ENCODE assay signal across 9 cellular contexts in the genomic region with DNA sequence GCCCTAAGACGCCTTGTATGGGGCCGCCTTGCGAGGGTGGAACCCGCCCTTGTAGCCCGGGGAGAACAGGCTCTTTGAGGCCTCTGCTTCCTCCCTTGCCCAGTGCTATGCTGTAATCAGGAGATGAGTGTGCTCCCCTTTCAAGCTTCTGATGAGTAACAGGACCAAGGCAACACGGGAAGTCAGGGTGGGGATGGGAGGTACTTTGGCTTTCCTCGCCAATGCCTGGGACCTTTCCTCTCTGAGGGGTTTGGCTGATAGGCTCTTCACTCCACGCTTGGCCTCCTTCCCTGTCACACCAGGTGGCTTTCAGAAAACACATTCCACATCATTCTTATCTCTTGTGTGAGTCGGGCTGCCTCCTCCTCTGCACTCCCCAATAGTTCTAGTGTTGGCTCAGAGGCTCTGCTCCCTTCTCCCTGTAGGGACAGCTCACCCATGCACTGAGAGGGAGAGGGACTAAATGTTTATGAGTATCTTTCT.
DNase-seq lines count a peak whose midpoint lies in the region; ATAC-seq, FAIRE-seq and TF ChIP-seq lines count a peak whose summit lies in the region.
"Had no signal": no experiment of that assay in that cellular context is flagged by ENCODE, and none has a peak within 500 bp of the region (broad histone marks: within the 10 kb centered on the region; RNA-seq: fewer than 3 reads in every experiment).

No MANE protein-coding gene starts in this region.

- no peaks in the 10 kb centered on the region for H3K36me3 Mint-ChIP-seq in activated T-cell treated with anti-CD3 and anti-CD28 coated beads, Interleukin-2, amount 50 U/mL, for 24 hours (ENCODE audit: low read depth)

- H3K27ac Mint-ChIP-seq in activated T-cell treated with anti-CD3 and anti-CD28 coated beads, Interleukin-2, amount 50 U/mL, for 24 hours, result peak overlapping the region; percentile 81

- peaks cover 4% of the 10 kb centered on the region for H3K9me3 Mint-ChIP-seq in activated T-cell treated with anti-CD3 and anti-CD28 coated beads, Interleukin-2, amount 50 U/mL, for 24 hours

- no peak for TF ChIP-seq CTCF in D721Med (IDR thresholded peaks at IDR 0.05; ENCODE audit: insufficient read depth, missing control alignments)

- no peak overlapping the region for H3K4me3 Mint-ChIP-seq in activated T-cell treated with anti-CD3 and anti-CD28 coated beads, Interleukin-2, amount 50 U/mL, for 24 hours

- H3K27me3 Mint-ChIP-seq in activated T-cell treated with anti-CD3 and anti-CD28 coated beads, Interleukin-2, amount 50 U/mL, for 24 hours, result no peaks in the 10 kb centered on the region

- peak; percentile 83 to 86 for ATAC-seq in activated CD4-positive, CD25-positive, alpha-beta regulatory T cell treated with anti-CD3 and anti-CD28 coated beads, Interleukin-2, amount 50 U/mL, for 24 hours
- no peak for ATAC-seq in GM21619 (IDR thresholded peaks at IDR 0.05; ENCODE audit: unreplicated experiment)

- DNase-seq in activated CD4-positive, CD25-positive, alpha-beta regulatory T cell treated with anti-CD3 and anti-CD28 coated beads, Interleukin-2, amount 50 U/mL, for 72 hours, result no peak
- DNase-seq in activated T-cell treated with anti-CD3 and anti-CD28 coated beads, Interleukin-2, amount 50 U/mL, for 24 hours, result peak; percentile 56
- peak; percentile 4 for DNase-seq in globus pallidus (ENCODE audit: low spot score)
- DNase-seq in stimulated activated CD8-positive, alpha-beta memory T cell treated with anti-CD3 and anti-CD28 coated beads, Interleukin-4, amount 100 ng/mL, for 48 hours, result peak; percentile 47
- DNase-seq in OCI-M1 (lab: John Stamatoyannopoulos, UW), result no peak
- DNase-seq in D721Med (ENCODE audit: insufficient read length, low spot score), result no peak
- DNase-seq: NCI-H510A treated with DMSO at 0.1 percent for 48 hours had no signal

- no peak for FAIRE-seq in D721Med (lab: Jason Lieb, UNC)

- H3K4me1 Mint-ChIP-seq in activated T-cell treated with anti-CD3 and anti-CD28 coated beads, Interleukin-2, amount 50 U/mL, for 24 hours (ENCODE audit: low read depth), result peaks cover 66% of the 10 kb centered on the region

Comparison
In these comparisons a context has a peak if more than half of its experiments do, and no peak if none do; other contexts are left out.
1. DNase-seq: peak in activated T-cell treated with anti-CD3 and anti-CD28 coated beads, Interleukin-2, amount 50 U/mL, for 24 hours (single experiment), globus pallidus (single experiment) and stimulated activated CD8-positive, alpha-beta memory T cell treated with anti-CD3 and anti-CD28 coated beads, Interleukin-4, amount 100 ng/mL, for 48 hours (single experiment); none in activated CD4-positive, CD25-positive, alpha-beta regulatory T cell treated with anti-CD3 and anti-CD28 coated beads, Interleukin-2, amount 50 U/mL, for 72 hours (single experiment), OCI-M1 (single experiment) and D721Med (single experiment).